In genomic region chr2:229586746-229587705, GRCh38 we compare ENCODE assay signal across 8 cellular contexts.
A peak's percentile ranks its signal among the peaks of the same experiment; 100 is the strongest.
DNase-seq lines count a peak whose midpoint lies in the region; ATAC-seq and TF ChIP-seq lines count a peak whose summit lies in the region.

No MANE protein-coding gene starts in this region.

- H3K36me3 ChIP-seq in liver (ENCODE audit: control insufficient read depth in 4 of 4, insufficient read depth in 3 of 4, low read depth in 1 of 4, low read length in 3 of 4) = no peaks in the 10 kb centered on the region

- DNase-seq in NCI-H187 (lab: John Stamatoyannopoulos, UW) (peak; percentile 4 to 6), NCI-H187 treated with DMSO at 0.1 percent for 48 hours (lab: John Stamatoyannopoulos, UW) (no peak), HT1080 (ENCODE audit: low read depth) (peak; percentile 91), RKO (ENCODE audit: low spot score) (peak; percentile 76), dorsolateral prefrontal cortex (peak; percentile 54 to 91 (median 88))
- DNase-seq in stimulated activated CD8-positive, alpha-beta memory T cell treated with anti-CD3 and anti-CD28 coated beads, Interleukin-4, amount 100 ng/mL, for 48 hours = peak; percentile 61

- H3K4me3 ChIP-seq in dorsolateral prefrontal cortex (peak overlapping the region in 50 of 59 donors; percentile 4 to 59 (median 32)), liver (ENCODE audit: low read depth in 1 of 3, low read length in 3 of 3) (peak overlapping the region in 1 of 3 donors; percentile 21)

- intact Hi-C loops in dorsolateral prefrontal cortex (cut with DNase I) = loop anchor here (1.0 to 10.0 kb wide), 6 partner anchors 128 to 432 kb away; partner anchors contain the start of genes DNER (in 1 of the 2) and PID1 (in 1 of the 2)

- peak; percentile 92 for ATAC-seq in GM21390 (IDR thresholded peaks at IDR 0.05; ENCODE audit: unreplicated experiment)

- H3K9me3 ChIP-seq in liver (ENCODE audit: control insufficient read depth in 4 of 4, low read length in 3 of 4) = no peaks in the 10 kb centered on the region

- no peaks in the 10 kb centered on the region for H3K27me3 ChIP-seq in dorsolateral prefrontal cortex
- H3K27me3 ChIP-seq in liver (ENCODE audit: control insufficient read depth in 4 of 4, insufficient read depth in 4 of 4, low read length in 3 of 4) = no peaks in the 10 kb centered on the region

- peak; percentile 82 to 99 (median 94) for TF ChIP-seq CTCF in dorsolateral prefrontal cortex (IDR thresholded peaks at IDR 0.05 in 54 of 56, conservative IDR thresholded peaks at IDR 0.05 in 2 of 56; ENCODE audit: low read depth in 1 of 56, partially characterized antibody in 56 of 56)
- peak; percentile 76 for TF ChIP-seq CTCF in liver (IDR thresholded peaks at IDR 0.05; ENCODE audit: low read depth, low read length, missing input control)

- TF ChIP-seq RAD21 in liver (IDR thresholded peaks at IDR 0.05) = peak; percentile 91 to 93

- H3K27ac ChIP-seq in dorsolateral prefrontal cortex (peak overlapping the region in 6 of 59 donors; percentile 7 to 61 (median 22)), liver (ENCODE audit: low read depth in 1 of 2, low read length in 2 of 2) (no peak overlapping the region)

- no peak overlapping the region for H3K9ac ChIP-seq in liver (ENCODE audit: low read depth in 1 of 2, low read length in 2 of 2)

- peaks cover 0 to 5% (median 2%) of the 10 kb centered on the region in 4 donors for H3K4me1 ChIP-seq in liver (ENCODE audit: control insufficient read depth in 4 of 4, insufficient read depth in 4 of 4, low read length in 3 of 4)

- WGBS in liver = 27% methylated on average over 20 of the region's 20 CpGs

TF ChIP-seq in liver, 16 proteins besides CTCF, POLR2A, EP300 and RAD21:
- TF ChIP-seq REST (IDR thresholded peaks at IDR 0.05) = no peak
- TF ChIP-seq FOXA1 (IDR thresholded peaks at IDR 0.05) = no peak
- no peak for TF ChIP-seq YY1 (IDR thresholded peaks at IDR 0.05)
- no peak for TF ChIP-seq ZBTB33 (IDR thresholded peaks at IDR 0.05)
- TF ChIP-seq HNF4A (conservative IDR thresholded peaks at IDR 0.05) = no peak
- TF ChIP-seq EGR1 (IDR thresholded peaks at IDR 0.05; ENCODE audit: low read depth in 2 of 2) = no peak
- no peak for TF ChIP-seq RXRA (IDR thresholded peaks at IDR 0.05)
- no peak for TF ChIP-seq JUND (IDR thresholded peaks at IDR 0.05)
- no peak for TF ChIP-seq TAF1 (conservative IDR thresholded peaks at IDR 0.05)
- no peak for TF ChIP-seq SP1 (IDR thresholded peaks at IDR 0.05)
